In the genomic region with DNA sequence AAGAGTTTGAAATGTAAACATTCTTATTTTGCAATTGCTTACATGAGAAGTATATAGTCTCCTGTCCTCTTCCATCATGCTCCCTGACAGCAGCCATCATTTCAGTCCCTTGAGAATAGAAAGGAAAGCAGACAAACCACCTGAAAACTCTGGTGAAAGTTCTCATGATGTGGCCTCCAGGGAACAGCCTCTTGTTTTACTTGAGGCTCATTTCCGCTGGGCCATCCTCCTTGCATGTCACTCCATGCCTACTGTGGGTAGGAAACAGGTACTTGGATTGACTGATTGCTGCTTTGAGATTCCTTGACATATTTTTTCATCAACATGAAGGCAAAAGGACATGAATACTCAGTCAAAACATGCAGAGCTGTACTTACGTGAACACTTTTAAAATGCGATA, we compare ENCODE assay signal across 12 cellular contexts. TPM values are rescaled to one million over a fixed set of nuclear protein-coding genes. Genes with fewer than 3 reads are reported as not detected.
"Had no signal": no experiment of that assay in that cellular context is flagged by ENCODE, and none has a peak within 500 bp of the region (broad histone marks: within the 10 kb centered on the region; RNA-seq: fewer than 3 reads in every experiment).

No MANE protein-coding gene starts in this region.

- H3K27me3 ChIP-seq: neural progenitor cell, pancreas had no signal

- DNase-seq: activated CD4-positive, alpha-beta T cell treated with anti-CD3 and anti-CD28 coated beads for 48 hours; activated naive CD4-positive, alpha-beta T cell treated with Interleukin-2 at 50 U/mL for 16 hours; cortex of kidney; effector memory CD4-positive, alpha-beta T cell; kidney glomerular epithelial cell; pancreas; stimulated activated CD4-positive, alpha-beta T cell treated with anti-CD3 and anti-CD28 coated beads, Interleukin-12 subunit alpha, Interleukin-12 subunit beta, amount 100 ng/mL, for 4 hours; stimulated activated CD4-positive, alpha-beta T cell treated with anti-CD3 and anti-CD28 coated beads, Interleukin-2, amount 100 ng/mL, for 48 hours; stimulated activated naive CD8-positive, alpha-beta T cell treated with anti-CD3 and anti-CD28 coated beads, Interleukin-15, Interleukin-2, amounts not matched to agents 100 U/mL and 50 U/mL, for 24 hours had no signal

- H3K9ac ChIP-seq: neural progenitor cell had no signal

- H3K27ac Mint-ChIP-seq: activated T-helper 1 cell treated with anti-CD3 and anti-CD28 coated beads, Interleukin-12 subunit alpha, Interleukin-12 subunit beta, Interleukin-2, Interleukin-4 antibody, amounts not matched to agents 30 ng/mL and 10 ng/mL and 1 ng/mL, durations not matched to agents 14 hours and 24 hours and 36 hours; neural progenitor cell had no signal

- H3K4me3 Mint-ChIP-seq: activated T-helper 1 cell treated with anti-CD3 and anti-CD28 coated beads, Interleukin-12 subunit alpha, Interleukin-12 subunit beta, Interleukin-2, Interleukin-4 antibody, amounts not matched to agents 30 ng/mL and 10 ng/mL and 1 ng/mL, durations not matched to agents 14 hours and 24 hours and 36 hours; neural progenitor cell had no signal

- H3K36me3 Mint-ChIP-seq: neural progenitor cell had no signal

- H3K9me3 Mint-ChIP-seq: activated T-helper 1 cell treated with anti-CD3 and anti-CD28 coated beads, Interleukin-12 subunit alpha, Interleukin-12 subunit beta, Interleukin-2, Interleukin-4 antibody, amounts not matched to agents 30 ng/mL and 10 ng/mL and 1 ng/mL, durations not matched to agents 14 hours and 24 hours and 36 hours; neural progenitor cell had no signal

- H2AFZ ChIP-seq: hepatocyte, neural progenitor cell had no signal

- H3K4me2 ChIP-seq: hepatocyte, neural progenitor cell had no signal

- H3K4me1 ChIP-seq: pancreas had no signal

- H3K27ac ChIP-seq: hepatocyte, neural progenitor cell, pancreas had no signal

- H3K79me2 ChIP-seq: hepatocyte had no signal

- H3K9me3 ChIP-seq: pancreas had no signal

- ATAC-seq: pancreas; stimulated activated naive CD8-positive, alpha-beta T cell treated with anti-CD3 and anti-CD28 coated beads, Interleukin-15, Interleukin-2, amounts not matched to agents 100 U/mL and 50 U/mL, for 24 hours had no signal

- H3K4me3 ChIP-seq: hepatocyte, neural progenitor cell, pancreas had no signal

RNA-seq across cellular contexts. Expression of a gene that starts 6.0 kb away (rescaled TPM):
- total RNA-seq: activated T-helper 1 cell treated with anti-CD3 and anti-CD28 coated beads, Interleukin-12 subunit alpha, Interleukin-12 subunit beta, Interleukin-2, Interleukin-4 antibody, amounts not matched to agents 30 ng/mL and 10 ng/mL and 1 ng/mL, durations not matched to agents 14 hours and 24 hours and 36 hours had no signal
